7 cellular contexts compared by ENCODE assay signal in the genomic region with DNA sequence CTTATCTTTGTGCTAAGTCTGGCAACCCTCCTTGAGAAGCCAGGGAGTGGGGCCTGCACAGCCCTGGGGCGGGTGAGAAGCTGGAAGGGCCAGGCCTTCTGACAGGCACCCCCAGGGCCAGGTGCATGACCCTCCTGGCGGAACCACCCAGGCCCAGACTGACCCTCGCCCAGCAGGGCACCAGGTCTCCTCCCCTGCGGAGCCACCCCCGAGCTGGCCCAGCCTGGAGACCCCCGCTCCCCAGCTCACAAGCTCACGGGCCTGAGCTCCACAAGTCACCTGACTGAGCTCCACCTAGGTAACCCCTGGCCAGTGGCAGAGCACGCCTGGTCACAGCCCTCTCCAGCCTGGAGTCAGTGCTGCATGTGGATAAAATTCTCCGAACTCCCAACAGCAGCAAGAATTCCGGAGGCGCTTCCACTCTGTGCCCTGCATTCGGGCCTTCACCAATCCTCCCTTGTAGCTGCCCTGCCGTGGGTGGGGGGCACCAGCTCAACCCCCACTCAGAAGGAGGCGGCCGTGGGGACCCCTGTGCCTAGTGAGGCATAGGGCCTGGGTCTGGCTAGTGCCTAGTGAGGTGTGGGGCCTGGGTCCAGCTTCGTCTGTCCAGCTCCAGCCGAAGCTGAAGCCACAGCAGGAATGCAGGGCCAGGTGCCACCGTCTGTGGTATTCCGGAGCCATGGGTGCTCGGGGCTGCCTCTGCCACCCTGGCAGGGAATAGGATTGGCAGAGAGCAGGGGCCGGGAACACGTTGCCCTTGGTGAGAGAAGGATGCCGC.
"Had no signal": no experiment of that assay in that cellular context is flagged by ENCODE, and none has a peak within 500 bp of the region (broad histone marks: within the 10 kb centered on the region; RNA-seq: fewer than 3 reads in every experiment).

No MANE protein-coding gene starts in this region.

- H3K27ac ChIP-seq: ascending aorta, brain microvascular endothelial cell, colonic mucosa, esophagus squamous epithelium, gastrocnemius medialis, upper lobe of left lung had no signal

- DNase-seq: esophagus squamous epithelium had no signal

- H3K27me3 ChIP-seq: ascending aorta, brain microvascular endothelial cell, colonic mucosa, upper lobe of left lung had no signal

- H3K9me3 ChIP-seq: ascending aorta, colonic mucosa, esophagus squamous epithelium, gastrocnemius medialis, mucosa of descending colon, upper lobe of left lung had no signal

- H3K4me3 ChIP-seq: ascending aorta, colonic mucosa, esophagus squamous epithelium, gastrocnemius medialis, mucosa of descending colon, upper lobe of left lung had no signal

- H3K4me1 ChIP-seq: colonic mucosa had no signal

- H3K36me3 ChIP-seq: colonic mucosa had no signal
